Comparison of ENCODE assay signal across 1 cellular context in the genomic region with DNA sequence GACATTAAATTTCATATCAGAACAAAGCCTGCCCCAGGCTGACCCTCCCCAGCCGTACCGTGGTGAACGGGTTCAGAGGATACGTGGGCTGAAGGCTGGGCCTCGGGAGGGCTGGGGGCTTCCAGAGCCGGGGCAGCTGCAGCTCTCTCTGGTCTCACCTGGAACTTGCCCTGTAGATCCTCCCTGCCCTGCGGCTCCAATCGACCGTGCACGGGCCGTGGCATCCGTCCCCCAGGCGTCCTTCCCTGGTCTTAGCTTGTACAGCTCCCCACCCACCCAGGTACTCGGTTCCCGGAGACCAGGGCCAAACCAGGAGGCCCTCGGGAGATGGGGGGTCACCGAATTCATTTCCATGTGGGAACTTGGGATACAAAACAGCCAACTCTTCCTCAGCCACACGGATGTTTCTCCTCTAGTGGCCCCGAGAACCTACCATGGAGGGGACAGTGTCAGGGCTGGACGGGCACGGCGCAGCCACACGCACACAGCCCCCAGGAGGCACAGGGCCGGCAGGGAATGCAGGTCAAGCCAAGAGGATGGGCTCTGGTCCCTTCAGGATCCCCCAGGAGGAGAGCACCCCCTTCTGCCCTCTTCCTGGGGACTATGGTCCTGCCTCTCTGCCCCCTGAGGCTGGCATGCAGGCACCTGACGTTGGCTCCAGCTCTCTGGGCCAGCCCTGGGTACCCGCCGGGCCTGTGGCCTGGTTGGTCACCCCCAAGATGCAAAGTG.
TF ChIP-seq lines count a peak whose summit lies in the region.

No MANE protein-coding gene starts in this region.

TF ChIP-seq in HCT116, 20 proteins besides CTCF, POLR2A, EP300 and RAD21:
- TF ChIP-seq JUND (IDR thresholded peaks at IDR 0.05) (no peak), POLR2AphosphoS5 (IDR thresholded peaks at IDR 0.05; ENCODE audit: low read depth, low read length) (0 out of 2 replicates have a peak, but pooled peaks have one; percentile 11), CEBPB (IDR thresholded peaks at IDR 0.05; ENCODE audit: low read depth) (no peak), YY1 (IDR thresholded peaks at IDR 0.05; ENCODE audit: extremely low read depth, insufficient replicate concordance, low read depth, low read length) (no peak), SP1 (IDR thresholded peaks at IDR 0.05; ENCODE audit: low read depth) (no peak)
- TF ChIP-seq, protein P1, sequence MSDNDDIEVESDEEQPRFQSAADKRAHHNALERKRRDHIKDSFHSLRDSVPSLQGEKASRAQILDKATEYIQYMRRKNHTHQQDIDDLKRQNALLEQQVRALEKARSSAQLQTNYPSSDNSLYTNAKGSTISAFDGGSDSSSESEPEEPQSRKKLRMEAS (IDR thresholded peaks at IDR 0.05), result no peak
